27 cellular contexts compared by ENCODE assay signal in the genomic region with DNA sequence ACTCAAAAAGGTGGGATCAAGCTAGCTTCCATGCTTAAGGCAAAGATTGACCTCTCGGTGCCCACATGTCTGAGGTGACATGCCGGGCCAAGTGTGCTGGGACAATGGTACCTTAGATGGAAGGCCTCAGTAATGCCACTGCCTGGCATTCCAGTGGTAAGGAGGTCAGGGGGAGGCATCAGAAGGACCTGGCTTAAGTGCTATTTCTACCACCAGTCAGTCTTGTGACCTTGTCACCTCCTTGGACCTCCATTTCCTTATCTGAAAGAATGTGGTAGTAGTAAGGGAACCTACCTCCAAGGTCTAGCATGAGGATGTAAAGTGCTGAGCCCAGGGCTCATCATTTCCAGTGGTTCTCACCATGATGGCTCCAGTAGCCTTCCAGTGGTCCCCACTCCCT. TPM values are rescaled to one million over a fixed set of nuclear protein-coding genes. Genes with fewer than 3 reads are reported as not detected.
DNase-seq lines count a peak whose midpoint lies in the region; ATAC-seq, FAIRE-seq and TF ChIP-seq lines count a peak whose summit lies in the region.
"Had no signal": no experiment of that assay in that cellular context is flagged by ENCODE, and none has a peak within 500 bp of the region (broad histone marks: within the 10 kb centered on the region; RNA-seq: fewer than 3 reads in every experiment).

No MANE protein-coding gene starts in this region.

- H3K4me2 ChIP-seq in DND-41 (ENCODE audit: insufficient read depth, low read length) = no peak overlapping the region
- H3K4me2 ChIP-seq: BLaER1 had no signal

- no peaks in the 10 kb centered on the region for H3K4me1 Mint-ChIP-seq in osteocyte (ENCODE audit: unreplicated experiment)
- H3K4me1 Mint-ChIP-seq: CD14-positive monocyte; CD4-positive, alpha-beta memory T cell; CD4-positive, CD25-positive, alpha-beta regulatory T cell; CD8-positive, alpha-beta memory T cell had no signal

- no peak for TF ChIP-seq POLR2A in esophagus muscularis mucosa (IDR thresholded peaks at IDR 0.05; ENCODE audit: low read depth)

- no peaks in the 10 kb centered on the region for H4K20me1 ChIP-seq in DND-41 (ENCODE audit: insufficient read depth, low read length)
- H4K20me1 ChIP-seq: BLaER1 had no signal

- no peak overlapping the region for H3K9ac ChIP-seq in DND-41 (ENCODE audit: low read depth, low read length)
- H3K9ac ChIP-seq: BLaER1 had no signal

- intact Hi-C loops in esophagus muscularis mucosa (cut with DNase I) = no loop called here

- no peak overlapping the region for H3K4me3 Mint-ChIP-seq in osteocyte (ENCODE audit: unreplicated experiment)
- H3K4me3 Mint-ChIP-seq: CD14-positive monocyte; CD4-positive, alpha-beta memory T cell; CD4-positive, CD25-positive, alpha-beta regulatory T cell; CD8-positive, alpha-beta memory T cell had no signal

- H3K4me1 ChIP-seq in DND-41 (ENCODE audit: insufficient read depth, low read length) = no peaks in the 10 kb centered on the region
- no peaks in the 10 kb centered on the region for H3K4me1 ChIP-seq in esophagus muscularis mucosa
- H3K4me1 ChIP-seq: BE2C, BLaER1 had no signal

- H3K27ac Mint-ChIP-seq in osteocyte (ENCODE audit: unreplicated experiment) = no peak overlapping the region
- H3K27ac Mint-ChIP-seq: CD14-positive monocyte; CD4-positive, CD25-positive, alpha-beta regulatory T cell; CD8-positive, alpha-beta memory T cell had no signal

- H3K9me3 ChIP-seq in DND-41 (ENCODE audit: insufficient read depth, low read length, severe bottlenecking) (no peaks in the 10 kb centered on the region), esophagus muscularis mucosa (no peaks in the 10 kb centered on the region)
- H3K9me3 ChIP-seq: BE2C, BLaER1 had no signal

- no peaks in the 10 kb centered on the region for H3K27me3 Mint-ChIP-seq in osteocyte (ENCODE audit: unreplicated experiment)
- H3K27me3 Mint-ChIP-seq: CD4-positive, alpha-beta memory T cell; CD4-positive, CD25-positive, alpha-beta regulatory T cell had no signal

- FAIRE-seq in frontal cortex (lab: Jason Lieb, UNC) = no peak
- FAIRE-seq: A204.1, G401.6, GM12891, GM19239 had no signal

- 0 out of 2 replicates have a peak overlapping the region, but pooled peaks have one; percentile 1 for H2AFZ ChIP-seq in DND-41 (ENCODE audit: low read depth, low read length)

- H3K36me3 Mint-ChIP-seq in osteocyte (ENCODE audit: unreplicated experiment) = no peaks in the 10 kb centered on the region
- H3K36me3 Mint-ChIP-seq: CD14-positive monocyte; CD4-positive, alpha-beta memory T cell; CD4-positive, CD25-positive, alpha-beta regulatory T cell; CD8-positive, alpha-beta memory T cell had no signal

- peak; percentile 13 for DNase-seq in activated CD8-positive, alpha-beta memory T cell treated with anti-CD3 and anti-CD28 coated beads for 24 hours
- DNase-seq in activated CD8-positive, alpha-beta memory T cell treated with anti-CD3 and anti-CD28 coated beads, Interleukin-2, amount 50 U/mL, for 48 hours = no peak
- no peak for DNase-seq in DND-41
- peak; percentile 86 for DNase-seq in esophagus muscularis mucosa (ENCODE audit: extremely low spot score)
- peak; percentile 23 for DNase-seq in osteocyte (ENCODE audit: extremely low spot score, unreplicated experiment)
- no peak for DNase-seq in frontal cortex (ENCODE audit: low spot score in 2 of 2)
- DNase-seq: 8988T; ACHN; BE2C; C1 segment of cervical spinal cord; CD4-positive, alpha-beta memory T cell; CD4-positive, CD25-positive, alpha-beta regulatory T cell; CD8-positive, alpha-beta memory T cell; COR-L47; DMS 273 treated with DMSO at 0.1 percent for 48 hours; DMS153; DMS53; DMS79; GF-D8 had no signal

- no peaks in the 10 kb centered on the region for H3K79me2 ChIP-seq in DND-41 (ENCODE audit: insufficient read depth, low read length)

- 94% methylated on average over 2 of the region's 2 CpGs for WGBS in esophagus muscularis mucosa

- no peak for TF ChIP-seq CTCF in DND-41 (IDR thresholded peaks at IDR 0.05; ENCODE audit: borderline replicate concordance, extremely low read depth, low read length, poor library complexity, severe bottlenecking)
- TF ChIP-seq CTCF in esophagus muscularis mucosa (IDR thresholded peaks at IDR 0.05) = no peak
- no peak for TF ChIP-seq CTCF in osteocyte (IDR thresholded peaks at IDR 0.05)

- H3K27ac ChIP-seq in DND-41 (ENCODE audit: low read length) = no peak overlapping the region
- no peak overlapping the region for H3K27ac ChIP-seq in esophagus muscularis mucosa (replicated peaks in 1 of 4)
- H3K27ac ChIP-seq: BLaER1 had no signal

- ATAC-seq in DND-41 (ENCODE audit: insufficient read depth, low read depth) (no peak), GM21367 (IDR thresholded peaks at IDR 0.05; ENCODE audit: unreplicated experiment) (no peak)

- H3K4me3 ChIP-seq in DND-41 (ENCODE audit: low read depth in 1 of 2, low read length in 2 of 2) = no peak overlapping the region
- H3K4me3 ChIP-seq in esophagus muscularis mucosa = no peak overlapping the region
- H3K4me3 ChIP-seq: BLaER1 had no signal

- H3K27me3 ChIP-seq in DND-41 (ENCODE audit: insufficient read depth, low read length, poor library complexity) (no peaks in the 10 kb centered on the region), esophagus muscularis mucosa (no peaks in the 10 kb centered on the region)
- H3K27me3 ChIP-seq: BE2C, BLaER1 had no signal

- no peaks in the 10 kb centered on the region for H3K9me3 Mint-ChIP-seq in osteocyte (ENCODE audit: unreplicated experiment)
- H3K9me3 Mint-ChIP-seq: CD4-positive, alpha-beta memory T cell; CD4-positive, CD25-positive, alpha-beta regulatory T cell; CD8-positive, alpha-beta memory T cell had no signal

- no peak for TF ChIP-seq EP300 in esophagus muscularis mucosa (IDR thresholded peaks at IDR 0.05)

- H3K36me3 ChIP-seq in DND-41 (ENCODE audit: insufficient read depth, low read length) = no peaks in the 10 kb centered on the region
- no peaks in the 10 kb centered on the region for H3K36me3 ChIP-seq in esophagus muscularis mucosa
- H3K36me3 ChIP-seq: BE2C, BLaER1 had no signal

RNA-seq across cellular contexts. Expression of a gene that starts 8.9 kb away (rescaled TPM):
- total RNA-seq in esophagus muscularis mucosa (not detected), osteocyte (not detected in 2 replicates), frontal cortex (not detected)
- total RNA-seq: A673; CD4-positive, alpha-beta memory T cell; CD4-positive, CD25-positive, alpha-beta regulatory T cell; CD8-positive, alpha-beta memory T cell had no signal

RNA-seq across cellular contexts. Expression of a gene that starts 28.0 kb away (rescaled TPM):
- total RNA-seq in esophagus muscularis mucosa = under 1 TPM in 2 of 4 donors, not detected in 2; 0.17 to 0.34 TPM
- total RNA-seq in osteocyte = not detected in 2 replicates
- under 0.01 TPM for total RNA-seq in frontal cortex
- total RNA-seq: A673; CD4-positive, CD25-positive, alpha-beta regulatory T cell had no signal

RNA-seq across cellular contexts. Expression of a gene that starts 51.0 kb away (rescaled TPM):
- total RNA-seq in esophagus muscularis mucosa = 10 to 100 TPM; 14.1 to 22.7 (median 20.7) TPM
- total RNA-seq in osteocyte = 14.6 and 15.6 TPM in 2 replicates
- 22.8 TPM for total RNA-seq in frontal cortex

Comparison
In these comparisons a context has a peak if more than half of its experiments do, and no peak if none do; other contexts are left out.
1. DNase-seq: peak in activated CD8-positive, alpha-beta memory T cell treated with anti-CD3 and anti-CD28 coated beads for 24 hours (single experiment), esophagus muscularis mucosa (single experiment) and osteocyte (single experiment); none in activated CD8-positive, alpha-beta memory T cell treated with anti-CD3 and anti-CD28 coated beads, Interleukin-2, amount 50 U/mL, for 48 hours (single experiment), DND-41 (single experiment) and frontal cortex (0 of 2).